ENCODE assay signal across 1 cellular context in genomic region chr4:169270156-169270809, GRCh38.
TF ChIP-seq lines count a peak whose summit lies in the region.

No MANE protein-coding gene starts in this region.

TF ChIP-seq in HepG2, 621 proteins besides CTCF, POLR2A, EP300 and RAD21 (continued from another document and continues in another):
- TF ChIP-seq PATZ1 (CRISPR knock-in tag; IDR thresholded peaks at IDR 0.05) = peak; percentile 64
- peak; percentile 16; the same call in 1 of the 2 replicates for TF ChIP-seq MXD1 (CRISPR knock-in tag; IDR thresholded peaks at IDR 0.05)
- TF ChIP-seq PAXIP1 (CRISPR knock-in tag; conservative IDR thresholded peaks at IDR 0.05) = 0 out of 2 replicates have a peak, but pooled peaks have one; percentile 16
- no peak for TF ChIP-seq AHR (CRISPR knock-in tag; IDR thresholded peaks at IDR 0.05)
- 0 out of 2 replicates have a peak, but pooled peaks have one; percentile 46 for TF ChIP-seq MXD3 (CRISPR knock-in tag; IDR thresholded peaks at IDR 0.05)
- no peak for TF ChIP-seq THYN1 (CRISPR knock-in tag; IDR thresholded peaks at IDR 0.05; ENCODE audit: borderline replicate concordance, low read depth)
- TF ChIP-seq NCOA5 (CRISPR knock-in tag; IDR thresholded peaks at IDR 0.05) = no peak
- TF ChIP-seq ARID4A (CRISPR knock-in tag; IDR thresholded peaks at IDR 0.05; ENCODE audit: borderline replicate concordance) = 0 out of 2 replicates have a peak, but pooled peaks have one; percentile 12
- TF ChIP-seq HIVEP1 (CRISPR knock-in tag; IDR thresholded peaks at IDR 0.05) = no peak
- TF ChIP-seq ZNF317 (CRISPR knock-in tag; IDR thresholded peaks at IDR 0.05) = no peak
- no peak for TF ChIP-seq ZNF607 (CRISPR knock-in tag; IDR thresholded peaks at IDR 0.05; ENCODE audit: borderline replicate concordance)
- no peak for TF ChIP-seq BHLHE40 (IDR thresholded peaks at IDR 0.05; ENCODE audit: low read length)
- no peak for TF ChIP-seq ZMYM2 (CRISPR knock-in tag; IDR thresholded peaks at IDR 0.05)
- no peak for TF ChIP-seq MTA3 (CRISPR knock-in tag; IDR thresholded peaks at IDR 0.05)
- TF ChIP-seq ZNF280B (CRISPR knock-in tag; IDR thresholded peaks at IDR 0.05; ENCODE audit: borderline replicate concordance) = no peak
- no peak for TF ChIP-seq SNAPC5 (CRISPR knock-in tag; IDR thresholded peaks at IDR 0.05; ENCODE audit: borderline replicate concordance)
- no peak for TF ChIP-seq POLR2AphosphoS5 (IDR thresholded peaks at IDR 0.05; ENCODE audit: low read depth, low read length)
- no peak for TF ChIP-seq CSRNP1 (CRISPR knock-in tag; IDR thresholded peaks at IDR 0.05)
- no peak for TF ChIP-seq MED13 (CRISPR knock-in tag; IDR thresholded peaks at IDR 0.05)
- TF ChIP-seq ZNF276 (CRISPR knock-in tag; IDR thresholded peaks at IDR 0.05; ENCODE audit: low read depth) = peak; percentile 68; the same call in 1 of the 2 replicates
- no peak for TF ChIP-seq ZNF616 (CRISPR knock-in tag; IDR thresholded peaks at IDR 0.05; ENCODE audit: low read depth)
- TF ChIP-seq ZZZ3 (CRISPR knock-in tag; IDR thresholded peaks at IDR 0.05; ENCODE audit: borderline replicate concordance) = peak; percentile 59; the same call in 1 of the 2 replicates
- TF ChIP-seq CEBPB (IDR thresholded peaks at IDR 0.05; ENCODE audit: borderline replicate concordance, low read depth, low read length) = peak; percentile 46; the same call in 1 of the 2 replicates
- peak; percentile 48; the same call in 1 of the 2 replicates for TF ChIP-seq CCDC6 (CRISPR knock-in tag; IDR thresholded peaks at IDR 0.05)
- TF ChIP-seq KMT2B (CRISPR knock-in tag; IDR thresholded peaks at IDR 0.05) = peak; percentile 42; the same call in 1 of the 2 replicates
- no peak for TF ChIP-seq HMGA1 (CRISPR knock-in tag; conservative IDR thresholded peaks at IDR 0.05)
- no peak for TF ChIP-seq ZNF510 (CRISPR knock-in tag; IDR thresholded peaks at IDR 0.05; ENCODE audit: low read depth)
- no peak for TF ChIP-seq ZNF432 (CRISPR knock-in tag; IDR thresholded peaks at IDR 0.05; ENCODE audit: borderline replicate concordance)
- peak; percentile 17; the same call in 1 of the 2 replicates for TF ChIP-seq ZNF142 (CRISPR knock-in tag; IDR thresholded peaks at IDR 0.05)
- peak; percentile 26; the same call in 1 of the 2 replicates for TF ChIP-seq ATF5 (CRISPR knock-in tag; IDR thresholded peaks at IDR 0.05; ENCODE audit: low read depth)
- TF ChIP-seq ZNF83 (CRISPR knock-in tag; IDR thresholded peaks at IDR 0.05; ENCODE audit: borderline replicate concordance) = no peak
- TF ChIP-seq NFE2L2 (IDR thresholded peaks at IDR 0.05; ENCODE audit: low read length) = no peak
- no peak; the same call in 1 of the 2 replicates for TF ChIP-seq ARNT2 (CRISPR knock-in tag; IDR thresholded peaks at IDR 0.05; ENCODE audit: low read depth)
